Comparison of ENCODE assay signal across 21 cellular contexts in genomic region chr3:49568965-49569364, GRCh38.
"Had no signal": no experiment of that assay in that cellular context is flagged by ENCODE, and none has a peak within 500 bp of the region (broad histone marks: within the 10 kb centered on the region; RNA-seq: fewer than 3 reads in every experiment).

No MANE protein-coding gene starts in this region.

- H3K4me1 Mint-ChIP-seq: immature natural killer cell, mesothelial cell of epicardium, natural killer cell had no signal

- DNase-seq: effector memory CD4-positive, alpha-beta T cell; esophagus squamous epithelium; foreskin fibroblast; immature natural killer cell; kidney; left cardiac atrium; mammary epithelial cell; natural killer cell; nucleus accumbens; ovary; sigmoid colon; stimulated activated CD4-positive, alpha-beta T cell treated with anti-CD3 and anti-CD28 coated beads, Interleukin-12 subunit alpha, Interleukin-12 subunit beta, amount 100 ng/mL, for 4 hours; stimulated activated naive CD4-positive, alpha-beta T cell; stomach; substantia nigra; trophoblast cell; uterus had no signal

- FAIRE-seq: endometrium, kidney had no signal

- H3K27ac Mint-ChIP-seq: immature natural killer cell, mesothelial cell of epicardium, natural killer cell, neural progenitor cell had no signal

- ATAC-seq: gastroesophageal sphincter, left cardiac atrium, natural killer cell had no signal

- H3K4me3 Mint-ChIP-seq: immature natural killer cell, mesothelial cell of epicardium, natural killer cell, neural progenitor cell had no signal

- H3K36me3 Mint-ChIP-seq: immature natural killer cell, mesothelial cell of epicardium, natural killer cell, neural progenitor cell had no signal

- H3K9me3 Mint-ChIP-seq: mesothelial cell of epicardium, natural killer cell, neural progenitor cell had no signal
